Comparison of ENCODE assay signal across 18 cellular contexts in the genomic region with DNA sequence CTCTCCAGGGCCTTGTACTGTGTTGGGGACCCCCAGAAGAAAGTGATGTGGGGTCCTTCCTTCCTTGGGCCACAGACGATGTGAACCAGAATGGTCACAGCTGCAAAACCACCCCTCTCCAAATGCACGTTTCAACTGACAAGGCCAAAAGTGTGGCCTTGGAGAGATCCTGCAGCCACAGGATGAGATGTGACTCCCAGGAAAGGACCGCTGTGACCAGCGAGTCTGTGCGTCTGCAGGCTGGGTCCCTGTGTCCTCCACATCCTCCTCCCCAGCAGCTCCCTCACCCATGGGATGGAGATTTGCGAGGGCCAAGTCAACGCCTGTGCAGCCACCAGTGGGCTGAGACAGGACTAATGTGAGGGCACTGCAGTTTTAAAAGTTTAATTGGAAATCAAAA.
DNase-seq lines count a peak whose midpoint lies in the region; ATAC-seq and TF ChIP-seq lines count a peak whose summit lies in the region.
"Had no signal": no experiment of that assay in that cellular context is flagged by ENCODE, and none has a peak within 500 bp of the region (broad histone marks: within the 10 kb centered on the region; RNA-seq: fewer than 3 reads in every experiment).

No MANE protein-coding gene starts in this region.

- peak; percentile 16 for DNase-seq in H7
- peak; percentile 24 for DNase-seq in RWPE2 (ENCODE audit: low spot score)
- peak; percentile 45 for DNase-seq in mesenteric fat pad (ENCODE audit: low spot score)
- DNase-seq in stimulated activated CD8-positive, alpha-beta memory T cell treated with anti-CD3 and anti-CD28 coated beads, Interleukin-4, amount 100 ng/mL, for 48 hours, result peak; percentile 11
- no peak for DNase-seq in ecto neural progenitor cell (ENCODE audit: low spot score)
- DNase-seq in stomach, result no peak
- DNase-seq in GM03348 (ENCODE audit: low spot score), result no peak
- DNase-seq: Caco-2, DMS79, MM.1S, NCI-H2029, NCI-H446, NCI-H524 treated with DMSO at 0.1 percent for 48 hours, NCI-H774 had no signal

- H3K4me3 ChIP-seq in H7 (ENCODE audit: insufficient read depth, low read depth, low read length) (no peak overlapping the region), RWPE2 (ENCODE audit: severe bottlenecking) (no peak overlapping the region), stomach (no peak overlapping the region)
- H3K4me3 ChIP-seq: SJSA1 had no signal

- H3K9me3 ChIP-seq in RWPE2 (ENCODE audit: severe bottlenecking), result peaks cover 4% of the 10 kb centered on the region
- H3K9me3 ChIP-seq in stomach, result peaks cover 0 to 13% (median 4%) of the 10 kb centered on the region in 4 donors

- WGBS in stomach, 5 donors, result 85 to 91% (median 89%) methylated on average over 7 of the region's 7 CpGs

- no peak for TF ChIP-seq CTCF in RWPE2 (IDR thresholded peaks at IDR 0.05; ENCODE audit: poor library complexity, severe bottlenecking)
- TF ChIP-seq CTCF in stomach (IDR thresholded peaks at IDR 0.05), result no peak

- H3K36me3 ChIP-seq in H7 (replicated peaks; ENCODE audit: control insufficient read depth, insufficient read depth, low read length) (no peaks in the 10 kb centered on the region), RWPE2 (ENCODE audit: low read depth) (no peaks in the 10 kb centered on the region), stomach (no peaks in the 10 kb centered on the region)
- H3K36me3 ChIP-seq: SJSA1 had no signal

- no peaks in the 10 kb centered on the region for H3K27me3 ChIP-seq in H7 (ENCODE audit: control insufficient read depth, insufficient read depth, low read length)
- H3K27me3 ChIP-seq in RWPE2 (ENCODE audit: insufficient read depth, poor library complexity, severe bottlenecking), result no peaks in the 10 kb centered on the region
- no peaks in the 10 kb centered on the region for H3K27me3 ChIP-seq in stomach
- H3K27me3 ChIP-seq: SJSA1 had no signal

- TF ChIP-seq EP300 in stomach (IDR thresholded peaks at IDR 0.05), result no peak

- H3K27ac ChIP-seq in RWPE2 (ENCODE audit: poor library complexity, severe bottlenecking), result no peak overlapping the region
- no peak overlapping the region for H3K27ac ChIP-seq in stomach
- H3K27ac ChIP-seq: KMS-11, SJSA1 had no signal

- ATAC-seq in RWPE2 (ENCODE audit: low read depth), result no peak
- ATAC-seq: CD8-positive, alpha-beta T cell; Right ventricle myocardium inferior had no signal

- intact Hi-C loops in stomach (cut with DNase I; ENCODE audit: low total_unique reads), result no loop called here

- TF ChIP-seq POLR2A in stomach (IDR thresholded peaks at IDR 0.05), result no peak

- H3K4me1 ChIP-seq in RWPE2 (ENCODE audit: insufficient read depth, poor library complexity, severe bottlenecking) (no peaks in the 10 kb centered on the region), stomach (no peaks in the 10 kb centered on the region)
- H3K4me1 ChIP-seq: Caco-2, SJSA1 had no signal

Comparison
In these comparisons a context has a peak if more than half of its experiments do, and no peak if none do; other contexts are left out.
1. DNase-seq: peak in H7 (single experiment), RWPE2 (single experiment), mesenteric fat pad (single experiment) and stimulated activated CD8-positive, alpha-beta memory T cell treated with anti-CD3 and anti-CD28 coated beads, Interleukin-4, amount 100 ng/mL, for 48 hours (single experiment); none in ecto neural progenitor cell (single experiment), stomach (single experiment) and GM03348 (single experiment).